Comparison of ENCODE assay signal across 26 cellular contexts in the genomic region with DNA sequence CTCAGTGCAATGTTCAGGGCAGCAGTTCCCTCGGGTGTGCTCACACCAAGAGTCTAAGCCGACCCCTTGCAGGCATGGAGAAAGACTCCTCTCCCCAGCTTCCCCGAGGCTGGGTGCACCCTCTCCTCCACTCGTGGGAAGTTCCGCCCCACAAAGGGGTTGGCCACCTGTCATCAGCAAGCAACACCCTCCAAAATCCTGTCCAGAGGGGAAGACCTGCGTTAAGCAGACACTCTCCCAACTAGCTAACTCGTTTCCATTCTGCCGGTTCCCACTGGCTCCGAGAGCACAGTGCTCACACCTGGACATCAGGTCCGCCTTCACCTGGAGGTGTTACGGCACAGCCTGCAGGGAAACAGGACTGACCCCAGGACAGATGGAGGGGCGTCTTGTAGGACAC.
"Had no signal": no experiment of that assay in that cellular context is flagged by ENCODE, and none has a peak within 500 bp of the region (broad histone marks: within the 10 kb centered on the region; RNA-seq: fewer than 3 reads in every experiment).

No MANE protein-coding gene starts in this region.

- H3K4me3 ChIP-seq: ascending aorta, body of pancreas, K562, Peyer's patch, SJSA1 had no signal

- H3K27ac ChIP-seq: ascending aorta, body of pancreas, Peyer's patch, SJSA1 had no signal

- H3K27me3 ChIP-seq: ascending aorta, body of pancreas, Peyer's patch had no signal

- ATAC-seq: activated CD8-positive, alpha-beta T cell treated with anti-CD3 and anti-CD28 coated beads, Interleukin-2, amount 10 ng/mL, durations not matched to agents 7 days and 5 days; activated naive CD8-positive, alpha-beta T cell treated with anti-CD3 and anti-CD28 coated beads, Interleukin-2, amount 50 U/mL, for 24 hours; body of pancreas; K562; WTC11 had no signal

- H3K36me3 Mint-ChIP-seq: activated naive CD4-positive, alpha-beta T cell treated with anti-CD3 and anti-CD28 coated beads, Interleukin-2, amount 50 U/mL, for 24 hours had no signal

- H3K27ac Mint-ChIP-seq: activated CD8-positive, alpha-beta T cell treated with anti-CD3 and anti-CD28 coated beads, Interleukin-2, amount 10 ng/mL, durations not matched to agents 7 days and 5 days; activated naive CD4-positive, alpha-beta T cell treated with anti-CD3 and anti-CD28 coated beads, Interleukin-2, amount 50 U/mL, for 24 hours; activated naive CD8-positive, alpha-beta T cell treated with anti-CD3 and anti-CD28 coated beads, Interleukin-2, amount 50 U/mL, for 24 hours; T-helper 1 cell treated with Interleukin-12 subunit alpha and Interleukin-12 subunit beta and Interleukin-4 antibody, amounts not matched to agents 30 μg/mL and 1 μg/mL, for 36 hours; WTC11 had no signal

- H3K4me1 Mint-ChIP-seq: activated naive CD4-positive, alpha-beta T cell treated with anti-CD3 and anti-CD28 coated beads, Interleukin-2, amount 50 U/mL, for 24 hours; activated naive CD8-positive, alpha-beta T cell treated with anti-CD3 and anti-CD28 coated beads, Interleukin-2, amount 50 U/mL, for 24 hours had no signal

- FAIRE-seq: bronchial epithelial cell, K562 had no signal

- H3K36me3 ChIP-seq: ascending aorta, Peyer's patch, SJSA1 had no signal

- DNase-seq: activated CD4-positive, alpha-beta T cell treated with anti-CD3 and anti-CD28 coated beads for 48 hours; activated CD4-positive, alpha-beta T cell treated with anti-CD3 and anti-CD28 coated beads, Interleukin-2, amount 50 U/mL, for 4 hours; activated CD4-positive, CD25-positive, alpha-beta regulatory T cell treated with anti-CD3 and anti-CD28 coated beads, Interleukin-2, amount 50 U/mL, for 72 hours; activated CD8-positive, alpha-beta memory T cell treated with anti-CD3 and anti-CD28 coated beads, Interleukin-2, amount 50 U/mL, for 48 hours; activated CD8-positive, alpha-beta T cell treated with anti-CD3 and anti-CD28 coated beads, Interleukin-2, amount 10 ng/mL, durations not matched to agents 7 days and 5 days; activated effector memory CD4-positive, alpha-beta T cell treated with Interleukin-2 at 50 U/mL for 16 hours; activated naive CD4-positive, alpha-beta T cell; activated naive CD8-positive, alpha-beta T cell treated with anti-CD3 and anti-CD28 coated beads, Interleukin-2, amount 50 U/mL, for 24 hours; activated T-cell treated with anti-CD3 and anti-CD28 coated beads, Interleukin-2, amount 50 U/mL, for 1 hour; amniotic stem cell; body of pancreas; Karpas-422; NCI-H1105; NCI-H1436; NCI-H1694 treated with DMSO at 0.1 percent for 48 hours; NCI-H2081; NCI-H524; Peyer's patch; SHP77 had no signal

- H3K4me3 Mint-ChIP-seq: activated CD8-positive, alpha-beta T cell treated with anti-CD3 and anti-CD28 coated beads, Interleukin-2, amount 10 ng/mL, durations not matched to agents 7 days and 5 days; activated naive CD4-positive, alpha-beta T cell treated with anti-CD3 and anti-CD28 coated beads, Interleukin-2, amount 50 U/mL, for 24 hours; activated naive CD8-positive, alpha-beta T cell treated with anti-CD3 and anti-CD28 coated beads, Interleukin-2, amount 50 U/mL, for 24 hours; T-helper 1 cell treated with Interleukin-12 subunit alpha and Interleukin-12 subunit beta and Interleukin-4 antibody, amounts not matched to agents 30 μg/mL and 1 μg/mL, for 36 hours; WTC11 had no signal

- H3K4me1 ChIP-seq: ascending aorta, body of pancreas, Peyer's patch, SJSA1 had no signal

- H3K9me3 ChIP-seq: ascending aorta, body of pancreas, Peyer's patch had no signal
